Comparison of ENCODE assay signal across 9 cellular contexts in the genomic region with DNA sequence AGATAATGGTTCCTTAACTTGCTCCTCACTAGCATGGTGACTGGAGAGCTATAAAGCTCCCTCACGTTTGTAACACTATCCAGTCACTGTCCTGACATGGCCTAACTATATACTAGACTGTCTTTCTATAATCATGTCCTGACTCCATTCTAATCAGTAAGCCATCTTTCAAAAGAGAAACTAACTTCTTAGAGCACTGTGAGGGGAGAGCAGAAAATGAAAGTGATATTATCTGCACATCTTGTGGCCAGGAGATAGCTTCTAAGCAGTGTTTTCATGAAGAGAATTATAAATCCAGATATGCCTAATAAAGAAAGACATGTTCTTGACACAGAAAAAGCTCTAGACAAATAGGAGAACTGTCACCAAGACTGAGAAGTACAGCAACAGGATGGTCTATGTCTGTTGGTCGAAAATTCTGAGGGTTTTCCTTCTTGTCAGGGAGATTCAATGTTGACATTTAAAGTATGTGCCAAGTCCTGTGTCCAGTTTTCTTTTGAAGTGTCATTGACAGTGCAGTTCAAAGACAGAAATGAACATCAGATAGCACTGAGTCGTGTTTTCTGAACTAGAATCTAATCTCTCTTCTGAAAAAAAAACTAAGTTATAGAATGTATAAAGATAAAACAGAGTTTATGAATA.
A peak's percentile ranks its signal among the peaks of the same experiment; 100 is the strongest.
DNase-seq lines count a peak whose midpoint lies in the region; ATAC-seq and TF ChIP-seq lines count a peak whose summit lies in the region.
"Had no signal": no experiment of that assay in that cellular context is flagged by ENCODE, and none has a peak within 500 bp of the region (broad histone marks: within the 10 kb centered on the region; RNA-seq: fewer than 3 reads in every experiment).

No MANE protein-coding gene starts in this region.

- peak overlapping the region; percentile 41; the same call in 1 of the 2 replicates for H2AFZ ChIP-seq in KMS-11 (ENCODE audit: low read depth)
- H2AFZ ChIP-seq in trophoblast cell (ENCODE audit: insufficient read depth, low read length, poor library complexity), result no peak overlapping the region

- no peak overlapping the region for H2BK5ac ChIP-seq in trophoblast cell (ENCODE audit: low read depth, low read length, poor library complexity)

- no peak overlapping the region for H2BK120ac ChIP-seq in trophoblast cell (ENCODE audit: insufficient read depth, low read length, poor library complexity)

- H3K79me2 ChIP-seq in KMS-11 (ENCODE audit: insufficient read depth, low read depth), result no peaks in the 10 kb centered on the region
- no peaks in the 10 kb centered on the region for H3K79me2 ChIP-seq in trophoblast cell (ENCODE audit: control insufficient read depth, insufficient read depth, low read length, poor library complexity)

- peaks cover 10% of the 10 kb centered on the region for H3K9me3 Mint-ChIP-seq in activated CD4-positive, alpha-beta T cell treated with anti-CD3 and anti-CD28 coated beads, Interleukin-2, amount 10 ng/mL, durations not matched to agents 7 days and 5 days
- H3K9me3 Mint-ChIP-seq in stimulated activated naive B cell treated with anti-CD40 and anti-IgM and Interleukin-4, amounts not matched to agents 10 μg/mL and 1 μg/mL and 100 μg/mL, for 72 hours, result peaks cover 5 to 7% of the 10 kb centered on the region in 2 donors

- peaks cover 14% of the 10 kb centered on the region for H3K4me1 ChIP-seq in KMS-11 (ENCODE audit: low read depth, poor library complexity, severe bottlenecking)
- no peaks in the 10 kb centered on the region for H3K4me1 ChIP-seq in trophoblast cell (ENCODE audit: control insufficient read depth in 1 of 2, insufficient read depth in 2 of 2, low read length in 2 of 2)

- H3K23ac ChIP-seq in trophoblast cell (ENCODE audit: low read length), result no peak overlapping the region

- no peak overlapping the region for H4K91ac ChIP-seq in trophoblast cell (ENCODE audit: low read depth, low read length)

- H3K14ac ChIP-seq in trophoblast cell (ENCODE audit: low read length), result no peak overlapping the region

- ATAC-seq in HG02623 (IDR thresholded peaks at IDR 0.05; ENCODE audit: unreplicated experiment), result peak; percentile 100
- ATAC-seq in stimulated activated naive B cell treated with anti-CD40 and anti-IgM and Interleukin-4, amounts not matched to agents 10 μg/mL and 1 μg/mL and 100 μg/mL, for 72 hours (replicated peaks), result peak in 1 of 2 donors; percentile 23

- H3K4me2 ChIP-seq in KMS-11 (peak overlapping the region; percentile 39), trophoblast cell (ENCODE audit: low read length) (no peak overlapping the region)

- no peaks in the 10 kb centered on the region for H3K9me3 ChIP-seq in trophoblast cell (ENCODE audit: insufficient read depth, low read depth, low read length)

- H3K27me3 ChIP-seq in KMS-11 (ENCODE audit: insufficient read depth, low read depth) (no peaks in the 10 kb centered on the region), trophoblast cell (ENCODE audit: insufficient read depth, low read length) (no peaks in the 10 kb centered on the region)

- peaks cover 2% of the 10 kb centered on the region for H3K27me3 Mint-ChIP-seq in activated CD4-positive, alpha-beta T cell treated with anti-CD3 and anti-CD28 coated beads, Interleukin-2, amount 10 ng/mL, durations not matched to agents 7 days and 5 days
- H3K27me3 Mint-ChIP-seq in stimulated activated naive B cell treated with anti-CD40 and anti-IgM and Interleukin-4, amounts not matched to agents 10 μg/mL and 1 μg/mL and 100 μg/mL, for 72 hours, result no peaks in the 10 kb centered on the region

- H3K9ac ChIP-seq in KMS-11, result no peak overlapping the region
- no peak overlapping the region for H3K9ac ChIP-seq in trophoblast cell (ENCODE audit: low read length)

- POLR2A ChIA-PET in activated CD4-positive, alpha-beta T cell treated with anti-CD3 and anti-CD28 coated beads, Interleukin-2, amount 10 ng/mL, durations not matched to agents 7 days and 5 days (lab: Charles Lee), result no interaction called here

- H2BK12ac ChIP-seq in trophoblast cell (ENCODE audit: low read length), result no peak overlapping the region

- H4K8ac ChIP-seq in trophoblast cell (ENCODE audit: low read depth, low read length), result no peak overlapping the region

- H3K4ac ChIP-seq in trophoblast cell (ENCODE audit: low read depth, low read length), result no peak overlapping the region

- TF ChIP-seq CTCF in KMS-11 (conservative IDR thresholded peaks at IDR 0.05; ENCODE audit: low read depth, low read length), result no peak

- no peak overlapping the region for H3K4me3 ChIP-seq in KMS-11 (IDR thresholded peaks at IDR 0.05; ENCODE audit: insufficient read depth, low read depth, low read length)
- no peak overlapping the region for H3K4me3 ChIP-seq in trophoblast cell (ENCODE audit: low read depth, low read length)
- H3K4me3 ChIP-seq: coronary artery had no signal

- no peak overlapping the region for H3K18ac ChIP-seq in trophoblast cell (ENCODE audit: low read length)

- H4K12ac ChIP-seq in trophoblast cell (ENCODE audit: low read depth, low read length), result no peak overlapping the region

- H3K36me3 Mint-ChIP-seq in activated CD4-positive, alpha-beta T cell treated with anti-CD3 and anti-CD28 coated beads, Interleukin-2, amount 10 ng/mL, durations not matched to agents 7 days and 5 days (ENCODE audit: low read depth), result no peaks in the 10 kb centered on the region
- no peaks in the 10 kb centered on the region for H3K36me3 Mint-ChIP-seq in stimulated activated naive B cell treated with anti-CD40 and anti-IgM and Interleukin-4, amounts not matched to agents 10 μg/mL and 1 μg/mL and 100 μg/mL, for 72 hours

- peaks cover 18% of the 10 kb centered on the region for H3K4me1 Mint-ChIP-seq in activated CD4-positive, alpha-beta T cell treated with anti-CD3 and anti-CD28 coated beads, Interleukin-2, amount 10 ng/mL, durations not matched to agents 7 days and 5 days
- peaks cover 0 to 2% of the 10 kb centered on the region in 2 donors for H3K4me1 Mint-ChIP-seq in stimulated activated naive B cell treated with anti-CD40 and anti-IgM and Interleukin-4, amounts not matched to agents 10 μg/mL and 1 μg/mL and 100 μg/mL, for 72 hours

- no peak for DNase-seq in activated CD4-positive, alpha-beta T cell treated with anti-CD3 and anti-CD28 coated beads, Interleukin-2, amount 10 ng/mL, durations not matched to agents 7 days and 5 days
- DNase-seq in activated CD4-positive, alpha-beta T cell treated with anti-CD3 and anti-CD28 coated beads, Interleukin-2, amount 50 U/mL, for 4 hours, result no peak
- no peak for DNase-seq in stimulated activated naive B cell treated with anti-CD40 and anti-IgM and Interleukin-4, amounts not matched to agents 10 μg/mL and 1 μg/mL and 100 μg/mL, for 72 hours
- DNase-seq in activated effector memory CD4-positive, alpha-beta T cell treated with anti-CD3 and anti-CD28 coated beads, Interleukin-2, amount 50 U/mL, for 16 hours, result no peak
- no peak for DNase-seq in stimulated activated CD4-positive, alpha-beta T cell treated with anti-CD3 and anti-CD28 coated beads, Interleukin-15, amount 100 ng/mL, for 24 hours
- DNase-seq in trophoblast cell, result no peak

- CTCF ChIA-PET in activated CD4-positive, alpha-beta T cell treated with anti-CD3 and anti-CD28 coated beads, Interleukin-2, amount 10 ng/mL, durations not matched to agents 7 days and 5 days (lab: Charles Lee), result no interaction called here

- H4K20me1 ChIP-seq in KMS-11 (ENCODE audit: insufficient read depth), result no peaks in the 10 kb centered on the region

- no peak overlapping the region for H3K4me3 Mint-ChIP-seq in activated CD4-positive, alpha-beta T cell treated with anti-CD3 and anti-CD28 coated beads, Interleukin-2, amount 10 ng/mL, durations not matched to agents 7 days and 5 days
- H3K4me3 Mint-ChIP-seq in stimulated activated naive B cell treated with anti-CD40 and anti-IgM and Interleukin-4, amounts not matched to agents 10 μg/mL and 1 μg/mL and 100 μg/mL, for 72 hours, result no peak overlapping the region

- H2AK5ac ChIP-seq in trophoblast cell (ENCODE audit: low read length), result no peak overlapping the region

- H3K27ac ChIP-seq in KMS-11, result no peak overlapping the region
- H3K27ac ChIP-seq in trophoblast cell (ENCODE audit: low read depth, low read length), result no peak overlapping the region
- H3K27ac ChIP-seq: coronary artery had no signal

- peak overlapping the region; percentile 37 for H3K27ac Mint-ChIP-seq in activated CD4-positive, alpha-beta T cell treated with anti-CD3 and anti-CD28 coated beads, Interleukin-2, amount 10 ng/mL, durations not matched to agents 7 days and 5 days
- peak overlapping the region; percentile 20 for H3K27ac Mint-ChIP-seq in stimulated activated naive B cell treated with anti-CD40 and anti-IgM and Interleukin-4, amounts not matched to agents 10 μg/mL and 1 μg/mL and 100 μg/mL, for 72 hours

- H3K79me1 ChIP-seq in trophoblast cell (ENCODE audit: low read length), result no peaks in the 10 kb centered on the region

- no CpG with 5 or more reads among the region's 3 CpGs for WGBS in trophoblast cell (ENCODE audit: extremely low coverage, insufficient coverage, insufficient read length)

- H3K36me3 ChIP-seq in KMS-11 (ENCODE audit: insufficient read depth), result no peaks in the 10 kb centered on the region
- no peaks in the 10 kb centered on the region for H3K36me3 ChIP-seq in trophoblast cell (ENCODE audit: control insufficient read depth in 1 of 2, insufficient read depth in 2 of 2, low read length in 2 of 2)
